In genomic region chr10:29131952-29132820, GRCh38 we compare ENCODE assay signal across 1 cellular context.
TF ChIP-seq lines count a peak whose summit lies in the region.

No MANE protein-coding gene starts in this region.

TF ChIP-seq in HEK293, 187 proteins besides CTCF, POLR2A, EP300 and RAD21 (continued from another document):
- TF ChIP-seq GLIS1 (tag by site-specific recombination; IDR thresholded peaks at IDR 0.05) (peak; percentile 95), ZXDB (tag by site-specific recombination; IDR thresholded peaks at IDR 0.05) (peak; percentile 68), ZNF148 (tag by site-specific recombination; IDR thresholded peaks at IDR 0.05; ENCODE audit: borderline replicate concordance) (no peak), OSR2 (tag by site-specific recombination; IDR thresholded peaks at IDR 0.05) (peak; percentile 27; the same call in 1 of the 2 replicates), ZNF114 (tag by site-specific recombination; IDR thresholded peaks at IDR 0.05) (no peak), ZNF558 (tag by site-specific recombination; IDR thresholded peaks at IDR 0.05) (peak; percentile 87), ZNF768 (tag by site-specific recombination; IDR thresholded peaks at IDR 0.05) (no peak), ZIC2 (tag by site-specific recombination; IDR thresholded peaks at IDR 0.05) (peak; percentile 83), ZNF561 (tag by site-specific recombination; IDR thresholded peaks at IDR 0.05; ENCODE audit: borderline replicate concordance) (0 out of 2 replicates have a peak, but pooled peaks have one; percentile 39), MYNN (tag by site-specific recombination; IDR thresholded peaks at IDR 0.05; ENCODE audit: borderline replicate concordance) (no peak), ZNF692 (tag by site-specific recombination; IDR thresholded peaks at IDR 0.05) (0 out of 2 replicates have a peak, but pooled peaks have one; percentile 50), IKZF3 (tag by site-specific recombination; IDR thresholded peaks at IDR 0.05) (peak; percentile 68), SP7 (tag by site-specific recombination; IDR thresholded peaks at IDR 0.05) (peak; percentile 30; the same call in 1 of the 2 replicates), ZNF518A (tag by site-specific recombination; conservative IDR thresholded peaks at IDR 0.05; ENCODE audit: low read depth) (peak; percentile 26; the same call in 1 of the 2 replicates), FEZF1 (tag by site-specific recombination; IDR thresholded peaks at IDR 0.05) (peak; percentile 67), ZBTB20 (tag by site-specific recombination; IDR thresholded peaks at IDR 0.05) (peak; percentile 35; the same call in 1 of the 2 replicates), ZNF488 (tag by site-specific recombination; IDR thresholded peaks at IDR 0.05) (no peak), ZBTB17 (tag by site-specific recombination; IDR thresholded peaks at IDR 0.05) (peak; percentile 46; the same call in 1 of the 2 replicates), ZNF549 (tag by site-specific recombination; IDR thresholded peaks at IDR 0.05) (no peak)
